In the genomic region with DNA sequence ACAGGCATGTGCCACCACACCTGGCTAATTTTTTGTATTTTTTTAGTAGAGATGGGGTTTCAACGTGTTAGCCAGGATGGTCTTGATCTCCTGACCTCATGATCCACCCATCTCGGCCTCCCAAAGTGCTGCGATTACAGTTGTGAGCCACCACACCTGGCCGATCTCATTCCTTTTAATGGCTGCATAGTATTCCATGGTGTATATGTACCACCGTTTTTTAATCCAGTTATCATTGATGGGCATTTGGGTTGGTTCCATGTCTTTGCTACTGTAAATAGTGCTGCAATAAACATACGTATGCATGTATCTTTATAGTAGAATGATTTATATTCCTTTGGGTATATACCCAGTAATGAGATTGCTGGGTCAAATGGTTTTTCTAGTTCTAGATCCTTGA, we compare ENCODE assay signal across 2 cellular contexts. TPM values are rescaled to one million over a fixed set of nuclear protein-coding genes. Genes with fewer than 3 reads are reported as not detected.
"Had no signal": no experiment of that assay in that cellular context is flagged by ENCODE, and none has a peak within 500 bp of the region (broad histone marks: within the 10 kb centered on the region; RNA-seq: fewer than 3 reads in every experiment).

No MANE protein-coding gene starts in this region.

RNA-seq across cellular contexts. Expression of a gene that starts 51.4 kb away (rescaled TPM):
- total RNA-seq: LHCN-M2, MCF 10A had no signal
